22 cellular contexts compared by ENCODE assay signal in the genomic region with DNA sequence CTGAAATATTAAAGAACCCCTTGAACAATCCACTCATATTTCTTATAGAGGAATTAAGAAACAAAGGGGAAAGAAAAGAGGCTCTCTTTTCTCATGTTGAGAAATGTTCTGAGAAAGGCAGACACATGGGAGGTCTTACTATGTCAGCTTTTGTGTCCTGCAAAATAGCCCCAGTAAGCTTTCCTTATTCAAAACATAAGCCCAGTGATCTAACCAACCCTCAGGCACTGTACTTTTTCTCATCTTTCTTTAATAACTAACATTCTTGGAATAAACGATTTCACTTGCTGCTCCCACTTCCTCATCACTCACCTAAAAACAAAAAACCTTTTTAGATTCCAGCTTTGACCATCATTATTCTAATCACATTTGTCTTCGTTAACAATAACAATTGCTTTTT.
"Had no signal": no experiment of that assay in that cellular context is flagged by ENCODE, and none has a peak within 500 bp of the region (broad histone marks: within the 10 kb centered on the region; RNA-seq: fewer than 3 reads in every experiment).

No MANE protein-coding gene starts in this region.

- H3K36me3 Mint-ChIP-seq: activated naive CD4-positive, alpha-beta T cell treated with anti-CD3 and anti-CD28 coated beads, Interleukin-2, amount 50 U/mL, for 72 hours; natural killer cell treated with Interleukin-12 subunit alpha and Interleukin-12 subunit beta and Interleukin-15 and Interleukin-18, amount 100 ng/mL, for 72 hours had no signal

- H3K9me3 Mint-ChIP-seq: activated B cell treated with CpG ODN at 0.5 μM for 24 hours; activated naive CD4-positive, alpha-beta T cell treated with anti-CD3 and anti-CD28 coated beads, Interleukin-2, amount 50 U/mL, for 72 hours; central memory CD8-positive, alpha-beta T cell; natural killer cell treated with Interleukin-12 subunit alpha and Interleukin-12 subunit beta and Interleukin-15 and Interleukin-18, amount 100 ng/mL, for 72 hours had no signal

- ATAC-seq: activated CD8-positive, alpha-beta T cell treated with anti-CD3 and anti-CD28 coated beads, Interleukin-2, amount 10 ng/mL, durations not matched to agents 7 days and 5 days; activated naive CD4-positive, alpha-beta T cell treated with anti-CD3 and anti-CD28 coated beads, Interleukin-2, amount 50 U/mL, for 72 hours; left lung; natural killer cell treated with Interleukin-12 subunit alpha and Interleukin-12 subunit beta and Interleukin-15 and Interleukin-18, amount 100 ng/mL, for 72 hours had no signal

- H3K4me1 Mint-ChIP-seq: activated B cell treated with CpG ODN at 0.5 μM for 24 hours; central memory CD8-positive, alpha-beta T cell had no signal

- H3K9me3 ChIP-seq: left lung, right atrium auricular region, transverse colon had no signal

- H3K27ac Mint-ChIP-seq: activated B cell treated with CpG ODN at 0.5 μM for 24 hours; activated CD8-positive, alpha-beta T cell treated with anti-CD3 and anti-CD28 coated beads, Interleukin-2, amount 10 ng/mL, durations not matched to agents 7 days and 5 days; activated naive CD4-positive, alpha-beta T cell treated with anti-CD3 and anti-CD28 coated beads, Interleukin-2, amount 50 U/mL, for 72 hours; natural killer cell treated with Interleukin-12 subunit alpha and Interleukin-12 subunit beta and Interleukin-15 and Interleukin-18, amount 100 ng/mL, for 72 hours had no signal

- H3K27me3 ChIP-seq: brain microvascular endothelial cell, left lung, right atrium auricular region, transverse colon had no signal

- H3K27ac ChIP-seq: brain microvascular endothelial cell, left lung, right atrium auricular region, skin epidermis, transverse colon had no signal

- H3K4me1 ChIP-seq: left lung, right atrium auricular region, transverse colon had no signal

- H3K4me3 ChIP-seq: left lung, right atrium auricular region, skin epidermis, transverse colon had no signal

- H3K27me3 Mint-ChIP-seq: activated B cell treated with CpG ODN at 0.5 μM for 24 hours; central memory CD8-positive, alpha-beta T cell had no signal

- H3K36me3 ChIP-seq: brain microvascular endothelial cell, left lung, right atrium auricular region, transverse colon had no signal

- H3K4me3 Mint-ChIP-seq: activated B cell treated with CpG ODN at 0.5 μM for 24 hours; activated CD8-positive, alpha-beta T cell treated with anti-CD3 and anti-CD28 coated beads, Interleukin-2, amount 10 ng/mL, durations not matched to agents 7 days and 5 days; central memory CD8-positive, alpha-beta T cell; natural killer cell treated with Interleukin-12 subunit alpha and Interleukin-12 subunit beta and Interleukin-15 and Interleukin-18, amount 100 ng/mL, for 72 hours had no signal

- DNase-seq: activated B cell treated with CpG ODN at 0.5 μM for 24 hours; activated CD4-positive, alpha-beta T cell treated with anti-CD3 and anti-CD28 coated beads for 48 hours; activated CD8-positive, alpha-beta memory T cell treated with anti-CD3 and anti-CD28 coated beads, Interleukin-2, amount 50 U/mL, for 4 hours; activated CD8-positive, alpha-beta T cell treated with anti-CD3 and anti-CD28 coated beads, Interleukin-2, amount 10 ng/mL, durations not matched to agents 7 days and 5 days; activated effector memory CD4-positive, alpha-beta T cell treated with anti-CD3 and anti-CD28 coated beads, Interleukin-2, amount 50 U/mL, for 16 hours; activated T-cell treated with anti-CD3 and anti-CD28 coated beads, Interleukin-2, amount 50 U/mL, for 48 hours; amygdala; effector memory CD4-positive, alpha-beta T cell; hippocampal formation; kidney; left lung; nucleus accumbens; stimulated activated CD4-positive, alpha-beta T cell treated with anti-CD3 and anti-CD28 coated beads, Interleukin-4, amount 100 ng/mL, for 24 hours; stimulated activated naive CD4-positive, alpha-beta T cell; substantia nigra; transverse colon had no signal
